Comparison of ENCODE assay signal across 8 cellular contexts in genomic region chr1:92961896-92962752, GRCh38. TPM values are rescaled to one million over a fixed set of nuclear protein-coding genes. Genes with fewer than 3 reads are reported as not detected.
DNase-seq lines count a peak whose midpoint lies in the region; ATAC-seq and TF ChIP-seq lines count a peak whose summit lies in the region.

No MANE protein-coding gene starts in this region.

- H3K36me3 ChIP-seq in MG63, result no peaks in the 10 kb centered on the region

- ATAC-seq in stimulated activated memory B cell treated with anti-CD40 and anti-IgM and Interleukin-4, amounts not matched to agents 10 μg/mL and 1 μg/mL and 100 μg/mL, for 72 hours, result peak; percentile 80

- no peaks in the 10 kb centered on the region for H3K27me3 ChIP-seq in MG63

- H3K4me3 Mint-ChIP-seq in activated CD4-positive, alpha-beta T cell treated with anti-CD3 and anti-CD28 coated beads, Interleukin-2, amount 10 ng/mL, durations not matched to agents 7 days and 5 days, result no peak overlapping the region
- H3K4me3 Mint-ChIP-seq in stimulated activated memory B cell treated with anti-CD40 and anti-IgM and Interleukin-4, amounts not matched to agents 10 μg/mL and 1 μg/mL and 100 μg/mL, for 72 hours, result no peak overlapping the region

- no peak overlapping the region for H3K27ac Mint-ChIP-seq in activated CD4-positive, alpha-beta T cell treated with anti-CD3 and anti-CD28 coated beads, Interleukin-2, amount 10 ng/mL, durations not matched to agents 7 days and 5 days
- H3K27ac Mint-ChIP-seq in stimulated activated memory B cell treated with anti-CD40 and anti-IgM and Interleukin-4, amounts not matched to agents 10 μg/mL and 1 μg/mL and 100 μg/mL, for 72 hours, result no peak overlapping the region

- no peak for TF ChIP-seq CTCF in GM13976 (IDR thresholded peaks at IDR 0.05; ENCODE audit: borderline replicate concordance, control extremely low read depth, extremely low read depth, insufficient read depth, missing control alignments)

- CTCF ChIA-PET in activated CD4-positive, alpha-beta T cell treated with anti-CD3 and anti-CD28 coated beads, Interleukin-2, amount 10 ng/mL, durations not matched to agents 7 days and 5 days (lab: Charles Lee), result interaction anchor here (0.6 to 6.7 kb wide), 27 partner anchors 9 to 390 kb away, joined by 3 to 47 read pairs (median 5); partner anchors contain the start of gene RPL5

- H3K27me3 Mint-ChIP-seq in activated CD4-positive, alpha-beta T cell treated with anti-CD3 and anti-CD28 coated beads, Interleukin-2, amount 10 ng/mL, durations not matched to agents 7 days and 5 days, result no peaks in the 10 kb centered on the region
- H3K27me3 Mint-ChIP-seq in stimulated activated memory B cell treated with anti-CD40 and anti-IgM and Interleukin-4, amounts not matched to agents 10 μg/mL and 1 μg/mL and 100 μg/mL, for 72 hours, result no peaks in the 10 kb centered on the region

- no peaks in the 10 kb centered on the region for H3K9me3 ChIP-seq in MG63

- POLR2A ChIA-PET in activated CD4-positive, alpha-beta T cell treated with anti-CD3 and anti-CD28 coated beads, Interleukin-2, amount 10 ng/mL, durations not matched to agents 7 days and 5 days (lab: Charles Lee), result interaction anchor here (0.6 to 1.1 kb wide), 6 partner anchors 13 to 122 kb away, joined by 3 to 5 read pairs (median 4); no protein-coding TSS in a partner anchor

- in situ Hi-C loops in GM13976 (cut with MboI; ENCODE audit: low sequenced_read_pairs, unreplicated experiment), result no loop called here

- peaks cover 10% of the 10 kb centered on the region for H3K36me3 Mint-ChIP-seq in activated CD4-positive, alpha-beta T cell treated with anti-CD3 and anti-CD28 coated beads, Interleukin-2, amount 10 ng/mL, durations not matched to agents 7 days and 5 days (ENCODE audit: low read depth)
- peaks cover 15% of the 10 kb centered on the region for H3K36me3 Mint-ChIP-seq in stimulated activated memory B cell treated with anti-CD40 and anti-IgM and Interleukin-4, amounts not matched to agents 10 μg/mL and 1 μg/mL and 100 μg/mL, for 72 hours

- DNase-seq in GM13976 (ENCODE audit: low spot score) (peak; percentile 76), HCEC 1CT (peak; percentile 83), MG63 (peak; percentile 3), midbrain (lab: John Stamatoyannopoulos, UW) (peak; percentile 45), T1000 (lab: John Stamatoyannopoulos, UW) (no peak)
- peak; percentile 85 for DNase-seq in activated CD4-positive, alpha-beta T cell treated with anti-CD3 and anti-CD28 coated beads, Interleukin-2, amount 10 ng/mL, durations not matched to agents 7 days and 5 days
- peak; percentile 68 for DNase-seq in effector CD4-positive, alpha-beta T cell

- H3K9me3 Mint-ChIP-seq in activated CD4-positive, alpha-beta T cell treated with anti-CD3 and anti-CD28 coated beads, Interleukin-2, amount 10 ng/mL, durations not matched to agents 7 days and 5 days, result no peaks in the 10 kb centered on the region
- no peaks in the 10 kb centered on the region for H3K9me3 Mint-ChIP-seq in stimulated activated memory B cell treated with anti-CD40 and anti-IgM and Interleukin-4, amounts not matched to agents 10 μg/mL and 1 μg/mL and 100 μg/mL, for 72 hours

- peak overlapping the region; percentile 70 for H3K4me3 ChIP-seq in MG63

- H3K4me1 Mint-ChIP-seq in activated CD4-positive, alpha-beta T cell treated with anti-CD3 and anti-CD28 coated beads, Interleukin-2, amount 10 ng/mL, durations not matched to agents 7 days and 5 days, result peaks cover 23% of the 10 kb centered on the region
- H3K4me1 Mint-ChIP-seq in stimulated activated memory B cell treated with anti-CD40 and anti-IgM and Interleukin-4, amounts not matched to agents 10 μg/mL and 1 μg/mL and 100 μg/mL, for 72 hours, result peaks cover 18% of the 10 kb centered on the region

RNA-seq across cellular contexts. Expression of gene DIPK1A, which starts 0.9 kb away (rescaled TPM):
- total RNA-seq in MG63 (2014; rRNA removed; shearing (Covaris generic); ENCODE audit: low replicate concordance), result 1.5 and 3.8 TPM in 2 replicates
- 10 to 100 TPM; 17.7 to 19.1 TPM for total RNA-seq in activated CD4-positive, alpha-beta T cell treated with anti-CD3 and anti-CD28 coated beads, Interleukin-2, amount 10 ng/mL, durations not matched to agents 7 days and 5 days
